ENCODE assay signal across 2 cellular contexts in genomic region chr16:57484515-57485005, GRCh38.
TF ChIP-seq lines count a peak whose summit lies in the region.

No MANE protein-coding gene starts in this region.

TF ChIP-seq in A549, 52 proteins besides CTCF, POLR2A, EP300 and RAD21:
- TF ChIP-seq ZFP36 (IDR thresholded peaks at IDR 0.05; ENCODE audit: borderline replicate concordance, partially characterized antibody) (peak; percentile 76), RCOR1 (IDR thresholded peaks at IDR 0.05; ENCODE audit: low read depth, low read length) (no peak)
TF ChIP-seq in A549: peak in this region for 1.

TF ChIP-seq in HEK293, 187 proteins besides CTCF, POLR2A, EP300 and RAD21:
- TF ChIP-seq ZNF670 (tag by site-specific recombination; IDR thresholded peaks at IDR 0.05; ENCODE audit: low read depth): no peak
- peak; percentile 67 for TF ChIP-seq PRDM10 (tag by site-specific recombination; IDR thresholded peaks at IDR 0.05)
TF ChIP-seq in HEK293: peak in this region for 1.
